10 cellular contexts compared by ENCODE assay signal in the genomic region with DNA sequence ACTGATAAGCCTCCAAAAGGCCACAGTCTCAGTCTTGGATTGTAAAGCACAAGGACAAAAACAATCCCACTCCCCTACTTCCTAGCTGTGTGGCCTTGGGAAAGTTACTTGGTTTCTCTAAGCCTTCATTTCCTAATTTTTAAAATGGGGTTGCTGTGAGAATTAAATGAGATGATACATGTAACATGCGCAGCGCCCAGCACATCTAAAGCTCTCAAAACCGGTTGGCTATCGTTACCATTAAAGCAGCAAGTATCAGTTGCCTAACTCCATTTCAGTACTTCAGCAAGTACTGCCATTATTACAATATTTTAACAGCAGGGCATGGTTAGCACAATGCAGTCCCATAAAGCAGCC. TPM values are rescaled to one million over a fixed set of nuclear protein-coding genes. Genes with fewer than 3 reads are reported as not detected.
DNase-seq lines count a peak whose midpoint lies in the region; ATAC-seq, FAIRE-seq and TF ChIP-seq lines count a peak whose summit lies in the region.
"Had no signal": no experiment of that assay in that cellular context is flagged by ENCODE, and none has a peak within 500 bp of the region (broad histone marks: within the 10 kb centered on the region; RNA-seq: fewer than 3 reads in every experiment).

No MANE protein-coding gene starts in this region.

- peak overlapping the region; percentile 76 for H3K4me3 ChIP-seq in A549
- peak overlapping the region; percentile 88 for H3K4me3 ChIP-seq in HEK293 (ENCODE audit: low read depth, low read length)
- H3K4me3 ChIP-seq in breast epithelium: peak overlapping the region; percentile 43 to 66 (median 59)
- H3K4me3 ChIP-seq in muscle layer of duodenum (ENCODE audit: low read depth in 1 of 2, low read length in 2 of 2): peak overlapping the region; percentile 22 to 80

- no peak for TF ChIP-seq RAD21 in A549 (conservative IDR thresholded peaks at IDR 0.05 in 1 of 2, IDR thresholded peaks at IDR 0.05 in 1 of 2)

- H3K27ac ChIP-seq in A549 (peak overlapping the region; percentile 90 to 96), HEK293 (ENCODE audit: extremely low read depth, low read depth, low read length) (peak overlapping the region; percentile 69; the same call in 1 of the 2 replicates), breast epithelium (no peak overlapping the region), muscle layer of duodenum (ENCODE audit: low read length) (no peak overlapping the region)

- WGBS in A549 (ENCODE audit: missing lambda C conversion rate): 40% methylated on average over 4 of the region's 4 CpGs

- DNase-seq in A549 (ENCODE audit: low read depth in 1 of 2, low spot score in 1 of 2) (no peak), breast epithelium (ENCODE audit: low spot score in 2 of 2) (no peak), GM19238 (ENCODE audit: insufficient read length, low spot score) (no peak), GOT3 (lab: John Stamatoyannopoulos, UW) (no peak), midbrain (lab: John Stamatoyannopoulos, UW) (no peak)
- DNase-seq: DND-41; stimulated activated CD4-positive, alpha-beta T cell treated with anti-CD3 and anti-CD28 coated beads, Interleukin-4, amount 100 ng/mL, for 24 hours had no signal

- H3K4me1 ChIP-seq in A549: peaks cover 62% of the 10 kb centered on the region
- H3K4me1 ChIP-seq in HEK293 (ENCODE audit: control insufficient read depth, insufficient read depth, low read length): peaks cover 13% of the 10 kb centered on the region
- H3K4me1 ChIP-seq in breast epithelium: no peaks in the 10 kb centered on the region
- peaks cover 0 to 23% of the 10 kb centered on the region in 2 donors for H3K4me1 ChIP-seq in muscle layer of duodenum (ENCODE audit: control insufficient read depth in 1 of 2, insufficient read depth in 2 of 2, low read length in 2 of 2)

- POLR2A ChIA-PET in A549 (lab: Yijun Ruan, JAX): interaction anchor here (0.5 to 2.0 kb wide), 4 partner anchors 129 to 223 kb away, joined by 3 to 4 read pairs (median 3); no protein-coding TSS in a partner anchor
- POLR2A ChIA-PET in HEK293 (lab: Yijun Ruan, JAX): interaction anchor here (1.2 kb wide), 1 partner anchor 72 kb away, joined by 3 read pairs; a partner anchor contains a TSS

- H3K9me3 ChIP-seq in A549 (no peaks in the 10 kb centered on the region), HEK293 (ENCODE audit: control insufficient read depth, insufficient read depth, low read depth, low read length) (no peaks in the 10 kb centered on the region), breast epithelium (no peaks in the 10 kb centered on the region), muscle layer of duodenum (ENCODE audit: control insufficient read depth in 1 of 2, low read length in 2 of 2) (no peaks in the 10 kb centered on the region)

- H3K27me3 ChIP-seq in breast epithelium (peaks cover 0 to 24% of the 10 kb centered on the region in 2 donors), muscle layer of duodenum (ENCODE audit: low read depth, low read length) (peaks cover 29% of the 10 kb centered on the region)

- CTCF ChIA-PET in A549 (lab: Yijun Ruan, JAX): interaction anchor here (0.8 to 3.1 kb wide), 15 partner anchors 13 to 284 kb away, joined by 3 to 19 read pairs (median 6); no protein-coding TSS in a partner anchor
- CTCF ChIA-PET in HEK293 (lab: Yijun Ruan, JAX): interaction anchor here (0.6 to 3.3 kb wide), 7 partner anchors 9 to 281 kb away, joined by 3 to 19 read pairs (median 7); no protein-coding TSS in a partner anchor

- TF ChIP-seq CTCF in A549 (IDR thresholded peaks at IDR 0.05) (no peak), HEK293 (tag by site-specific recombination; IDR thresholded peaks at IDR 0.05) (no peak), breast epithelium (IDR thresholded peaks at IDR 0.05) (no peak)

- no peak for TF ChIP-seq EP300 in A549 (IDR thresholded peaks at IDR 0.05)

- peak overlapping the region; percentile 83 for H3K4me2 ChIP-seq in A549

- intact Hi-C loops in breast epithelium (cut with DNase I; ENCODE audit: low total_unique reads): no loop called here

- H3K36me3 ChIP-seq in HEK293 (ENCODE audit: control insufficient read depth in 2 of 2, insufficient read depth in 1 of 2, low read length in 2 of 2): no peaks in the 10 kb centered on the region
- no peaks in the 10 kb centered on the region for H3K36me3 ChIP-seq in breast epithelium
- H3K36me3 ChIP-seq in muscle layer of duodenum (ENCODE audit: control insufficient read depth in 1 of 2, insufficient read depth in 2 of 2, low read length in 2 of 2): no peaks in the 10 kb centered on the region

- no peak for FAIRE-seq in A549 (lab: Jason Lieb, UNC)

- ATAC-seq in A549 (no peak), HG03521 (IDR thresholded peaks at IDR 0.05; ENCODE audit: unreplicated experiment) (no peak)

- TF ChIP-seq POLR2A in A549 (IDR thresholded peaks at IDR 0.05; ENCODE audit: low read length) (no peak), breast epithelium (IDR thresholded peaks at IDR 0.05) (no peak)

TF ChIP-seq in A549, 52 proteins besides CTCF, POLR2A, EP300 and RAD21:
- TF ChIP-seq, protein P1, sequence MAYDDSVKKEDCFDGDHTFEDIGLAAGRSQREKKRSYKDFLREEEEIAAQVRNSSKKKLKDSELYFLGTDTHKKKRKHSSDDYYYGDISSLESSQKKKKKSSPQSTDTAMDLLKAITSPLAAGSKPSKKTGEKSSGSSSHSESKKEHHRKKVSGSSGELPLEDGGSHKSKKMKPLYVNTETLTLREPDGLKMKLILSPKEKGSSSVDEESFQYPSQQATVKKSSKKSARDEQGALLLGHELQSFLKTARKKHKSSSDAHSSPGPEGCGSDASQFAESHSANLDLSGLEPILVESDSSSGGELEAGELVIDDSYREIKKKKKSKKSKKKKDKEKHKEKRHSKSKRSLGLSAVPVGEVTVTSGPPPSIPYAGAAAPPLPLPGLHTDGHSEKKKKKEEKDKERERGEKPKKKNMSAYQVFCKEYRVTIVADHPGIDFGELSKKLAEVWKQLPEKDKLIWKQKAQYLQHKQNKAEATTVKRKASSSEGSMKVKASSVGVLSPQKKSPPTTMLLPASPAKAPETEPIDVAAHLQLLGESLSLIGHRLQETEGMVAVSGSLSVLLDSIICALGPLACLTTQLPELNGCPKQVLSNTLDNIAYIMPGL (CRISPR knock-in tag; IDR thresholded peaks at IDR 0.05; ENCODE audit: borderline replicate concordance): no peak
- TF ChIP-seq CEBPB (IDR thresholded peaks at IDR 0.05): no peak
- TF ChIP-seq RCOR1 (IDR thresholded peaks at IDR 0.05; ENCODE audit: low read depth, low read length): no peak
- TF ChIP-seq MAZ (IDR thresholded peaks at IDR 0.05; ENCODE audit: borderline replicate concordance, low read depth, low read length): no peak
- no peak for TF ChIP-seq NFE2L2 (conservative IDR thresholded peaks at IDR 0.05; ENCODE audit: low read length)
- no peak for TF ChIP-seq NPAS2 (CRISPR knock-in tag; IDR thresholded peaks at IDR 0.05; ENCODE audit: borderline replicate concordance)
- no peak for TF ChIP-seq TFCP2L1 (CRISPR knock-in tag; IDR thresholded peaks at IDR 0.05)
- TF ChIP-seq TP53 (CRISPR knock-in tag; IDR thresholded peaks at IDR 0.05): no peak

TF ChIP-seq in HEK293, 187 proteins besides CTCF, POLR2A, EP300 and RAD21:
- TF ChIP-seq, protein P2, sequence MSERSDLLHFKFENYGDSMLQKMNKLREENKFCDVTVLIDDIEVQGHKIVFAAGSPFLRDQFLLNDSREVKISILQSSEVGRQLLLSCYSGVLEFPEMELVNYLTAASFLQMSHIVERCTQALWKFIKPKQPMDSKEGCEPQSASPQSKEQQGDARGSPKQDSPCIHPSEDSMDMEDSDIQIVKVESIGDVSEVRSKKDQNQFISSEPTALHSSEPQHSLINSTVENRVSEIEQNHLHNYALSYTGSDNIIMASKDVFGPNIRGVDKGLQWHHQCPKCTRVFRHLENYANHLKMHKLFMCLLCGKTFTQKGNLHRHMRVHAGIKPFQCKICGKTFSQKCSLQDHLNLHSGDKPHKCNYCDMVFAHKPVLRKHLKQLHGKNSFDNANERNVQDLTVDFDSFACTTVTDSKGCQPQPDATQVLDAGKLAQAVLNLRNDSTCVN (tag by site-specific recombination; optimal IDR thresholded peaks at IDR 0.05): no peak
- TF ChIP-seq, protein P3, sequence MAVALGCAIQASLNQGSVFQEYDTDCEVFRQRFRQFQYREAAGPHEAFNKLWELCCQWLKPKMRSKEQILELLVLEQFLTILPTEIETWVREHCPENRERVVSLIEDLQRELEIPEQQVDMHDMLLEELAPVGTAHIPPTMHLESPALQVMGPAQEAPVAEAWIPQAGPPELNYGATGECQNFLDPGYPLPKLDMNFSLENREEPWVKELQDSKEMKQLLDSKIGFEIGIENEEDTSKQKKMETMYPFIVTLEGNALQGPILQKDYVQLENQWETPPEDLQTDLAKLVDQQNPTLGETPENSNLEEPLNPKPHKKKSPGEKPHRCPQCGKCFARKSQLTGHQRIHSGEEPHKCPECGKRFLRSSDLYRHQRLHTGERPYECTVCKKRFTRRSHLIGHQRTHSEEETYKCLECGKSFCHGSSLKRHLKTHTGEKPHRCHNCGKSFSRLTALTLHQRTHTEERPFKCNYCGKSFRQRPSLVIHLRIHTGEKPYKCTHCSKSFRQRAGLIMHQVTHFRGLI (tag by site-specific recombination; IDR thresholded peaks at IDR 0.05): peak; percentile 20; the same call in 1 of the 2 replicates
- TF ChIP-seq ZNF747 (tag by site-specific recombination; IDR thresholded peaks at IDR 0.05): no peak
- TF ChIP-seq ZNF596 (tag by site-specific recombination; IDR thresholded peaks at IDR 0.05): no peak
- peak; percentile 100 for TF ChIP-seq ZNF664 (tag by site-specific recombination; IDR thresholded peaks at IDR 0.05)
- no peak for TF ChIP-seq ZNF791 (tag by site-specific recombination; IDR thresholded peaks at IDR 0.05)
- no peak for TF ChIP-seq ZNF19 (tag by site-specific recombination; IDR thresholded peaks at IDR 0.05; ENCODE audit: low read depth)
- TF ChIP-seq SETDB1 (IDR thresholded peaks at IDR 0.05; ENCODE audit: insufficient read length, low read length): no peak
- no peak for TF ChIP-seq ZBTB17 (tag by site-specific recombination; IDR thresholded peaks at IDR 0.05)
- no peak for TF ChIP-seq KLF1 (tag by site-specific recombination; IDR thresholded peaks at IDR 0.05)
- TF ChIP-seq ZNF623 (tag by site-specific recombination; IDR thresholded peaks at IDR 0.05): no peak
- TF ChIP-seq ZNF768 (tag by site-specific recombination; IDR thresholded peaks at IDR 0.05): peak; percentile 36; the same call in 1 of the 2 replicates

RNA-seq across cellular contexts. Expression of a gene that starts 1.9 kb away (rescaled TPM):
- polyA plus RNA-seq in A549 (2011; rRNA removed): 189 and 210 TPM in 2 replicates
- 35.0 and 38.0 TPM in 2 replicates for polyA plus RNA-seq in A549 (2012; cell fraction: cytosol; rRNA removed)
- polyA plus RNA-seq in A549 (2012; cell fraction: nucleus; rRNA removed): 41.3 and 67.1 TPM in 2 replicates
- polyA plus RNA-seq in A549 (2017; fragmentation: RNase III; extraction: RNeasy Plus Mini Kit Qiagen cat#74134 plus additional on column Dnase treatment): 123 to 134 TPM (median 129 TPM) in 3 replicates
- polyA minus RNA-seq in A549 (2011; rRNA and poly(A)+ RNA removed): 198 and 200 TPM in 2 replicates
- 10 to 100 TPM in 1 of 3 donors, 1 to 10 TPM in 2; 3.3 to 62.4 (median 4.2) TPM for total RNA-seq in breast epithelium

Comparison
In these comparisons a context has a peak if more than half of its experiments do, and no peak if none do; other contexts are left out.
1. H3K27ac ChIP-seq: peak in A549 (2 of 2) and HEK293 (single experiment); none in breast epithelium (0 of 2) and muscle layer of duodenum (single experiment).
2. Peak in every context shown above with its lines, with median percentiles within 50 percentile points of each other: H3K4me3 ChIP-seq.